ENCODE assay signal across 1 cellular context in genomic region chr17:48542956-48543853, GRCh38.
TF ChIP-seq lines count a peak whose summit lies in the region.

No MANE protein-coding gene starts in this region.

TF ChIP-seq in K562, 482 proteins besides CTCF, POLR2A, EP300 and RAD21 (continued from another document and continues in another):
- no peak for TF ChIP-seq ARID3B (CRISPR knock-in tag; IDR thresholded peaks at IDR 0.05; ENCODE audit: borderline replicate concordance)
- TF ChIP-seq ZNF76 (CRISPR knock-in tag; IDR thresholded peaks at IDR 0.05; ENCODE audit: borderline replicate concordance): no peak
- no peak for TF ChIP-seq RBM15 (IDR thresholded peaks at IDR 0.05; ENCODE audit: insufficient read depth, low read length)
- peak; percentile 16 for TF ChIP-seq SMAD1 (IDR thresholded peaks at IDR 0.05; ENCODE audit: low read depth, low read length, partially characterized antibody)
- no peak for TF ChIP-seq STAT5B (CRISPR knock-in tag; IDR thresholded peaks at IDR 0.05)
- TF ChIP-seq RCOR1 (IDR thresholded peaks at IDR 0.05; ENCODE audit: borderline replicate concordance in 1 of 2, low read depth in 2 of 2, low read length in 2 of 2): no peak
- TF ChIP-seq SIN3A (IDR thresholded peaks at IDR 0.05; ENCODE audit: borderline replicate concordance in 2 of 2, control insufficient read depth in 1 of 2, low read depth in 2 of 2, low read length in 2 of 2): 0 out of 4 replicates have a peak, but pooled peaks of 1 of the 2 experiments have one; percentile 11
- TF ChIP-seq ZNF57 (CRISPR knock-in tag; IDR thresholded peaks at IDR 0.05): no peak
- peak in 1 of 3 experiments; percentile 32 for TF ChIP-seq YY1 (IDR thresholded peaks at IDR 0.05; ENCODE audit: borderline replicate concordance in 1 of 3, control insufficient read depth in 1 of 3, extremely low read depth in 1 of 3, insufficient read depth in 3 of 3, insufficient read length in 1 of 3, insufficient replicate concordance in 2 of 3, low read depth in 1 of 3, low read length in 2 of 3)
- no peak for TF ChIP-seq SP1 (CRISPR knock-in tag; IDR thresholded peaks at IDR 0.05)
- TF ChIP-seq ID3 (CRISPR knock-in tag; IDR thresholded peaks at IDR 0.05): no peak
- no peak for TF ChIP-seq ID3 (tag; IDR thresholded peaks at IDR 0.05)
- no peak for TF ChIP-seq SAFB2 (IDR thresholded peaks at IDR 0.05; ENCODE audit: borderline replicate concordance, low read depth, low read length, severe bottlenecking)
- no peak for TF ChIP-seq ZNF274 (IDR thresholded peaks at IDR 0.05; ENCODE audit: borderline replicate concordance, low read depth, low read length)
- TF ChIP-seq HNRNPL (IDR thresholded peaks at IDR 0.05; ENCODE audit: low read depth, low read length): 0 out of 2 replicates have a peak, but pooled peaks have one; percentile 19
- peak; percentile 85 for TF ChIP-seq HNRNPLL (IDR thresholded peaks at IDR 0.05; ENCODE audit: low read depth, low read length, poor library complexity, severe bottlenecking)
- no peak for TF ChIP-seq ZNF239 (CRISPR knock-in tag; IDR thresholded peaks at IDR 0.05)
- peak; percentile 77 for TF ChIP-seq SAP30 (IDR thresholded peaks at IDR 0.05; ENCODE audit: borderline replicate concordance, insufficient read depth, low read depth, low read length, poor library complexity, severe bottlenecking)
- TF ChIP-seq, protein P1, sequence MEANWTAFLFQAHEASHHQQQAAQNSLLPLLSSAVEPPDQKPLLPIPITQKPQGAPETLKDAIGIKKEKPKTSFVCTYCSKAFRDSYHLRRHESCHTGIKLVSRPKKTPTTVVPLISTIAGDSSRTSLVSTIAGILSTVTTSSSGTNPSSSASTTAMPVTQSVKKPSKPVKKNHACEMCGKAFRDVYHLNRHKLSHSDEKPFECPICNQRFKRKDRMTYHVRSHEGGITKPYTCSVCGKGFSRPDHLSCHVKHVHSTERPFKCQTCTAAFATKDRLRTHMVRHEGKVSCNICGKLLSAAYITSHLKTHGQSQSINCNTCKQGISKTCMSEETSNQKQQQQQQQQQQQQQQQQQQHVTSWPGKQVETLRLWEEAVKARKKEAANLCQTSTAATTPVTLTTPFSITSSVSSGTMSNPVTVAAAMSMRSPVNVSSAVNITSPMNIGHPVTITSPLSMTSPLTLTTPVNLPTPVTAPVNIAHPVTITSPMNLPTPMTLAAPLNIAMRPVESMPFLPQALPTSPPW (CRISPR knock-in tag; IDR thresholded peaks at IDR 0.05): no peak
- no peak for TF ChIP-seq HBP1 (CRISPR knock-in tag; IDR thresholded peaks at IDR 0.05)
- TF ChIP-seq ZHX1 (conservative IDR thresholded peaks at IDR 0.05; ENCODE audit: low read length): no peak
- peak; percentile 56 for TF ChIP-seq TAF1 (IDR thresholded peaks at IDR 0.05; ENCODE audit: control insufficient read depth, extremely low read depth, insufficient read depth, low read length, severe bottlenecking)
- peak; percentile 77 for TF ChIP-seq FIP1L1 (IDR thresholded peaks at IDR 0.05; ENCODE audit: low read depth, low read length, poor library complexity, severe bottlenecking)
- TF ChIP-seq, protein P2, sequence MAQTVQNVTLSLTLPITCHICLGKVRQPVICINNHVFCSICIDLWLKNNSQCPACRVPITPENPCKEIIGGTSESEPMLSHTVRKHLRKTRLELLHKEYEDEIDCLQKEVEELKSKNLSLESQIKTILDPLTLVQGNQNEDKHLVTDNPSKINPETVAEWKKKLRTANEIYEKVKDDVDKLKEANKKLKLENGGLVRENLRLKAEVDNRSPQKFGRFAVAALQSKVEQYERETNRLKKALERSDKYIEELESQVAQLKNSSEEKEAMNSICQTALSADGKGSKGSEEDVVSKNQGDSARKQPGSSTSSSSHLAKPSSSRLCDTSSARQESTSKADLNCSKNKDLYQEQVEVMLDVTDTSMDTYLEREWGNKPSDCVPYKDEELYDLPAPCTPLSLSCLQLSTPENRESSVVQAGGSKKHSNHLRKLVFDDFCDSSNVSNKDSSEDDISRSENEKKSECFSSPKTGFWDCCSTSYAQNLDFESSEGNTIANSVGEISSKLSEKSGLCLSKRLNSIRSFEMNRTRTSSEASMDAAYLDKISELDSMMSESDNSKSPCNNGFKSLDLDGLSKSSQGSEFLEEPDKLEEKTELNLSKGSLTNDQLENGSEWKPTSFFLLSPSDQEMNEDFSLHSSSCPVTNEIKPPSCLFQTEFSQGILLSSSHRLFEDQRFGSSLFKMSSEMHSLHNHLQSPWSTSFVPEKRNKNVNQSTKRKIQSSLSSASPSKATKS (CRISPR knock-in tag; IDR thresholded peaks at IDR 0.05): no peak
- peak; percentile 99 for TF ChIP-seq CHD1 (IDR thresholded peaks at IDR 0.05; ENCODE audit: low read length)
- TF ChIP-seq HNRNPK (IDR thresholded peaks at IDR 0.05; ENCODE audit: low read depth, low read length, poor library complexity, severe bottlenecking): no peak
- TF ChIP-seq BRF1 (IDR thresholded peaks at IDR 0.05; ENCODE audit: borderline replicate concordance, extremely low read depth, insufficient read length): no peak
- TF ChIP-seq PHF20 (IDR thresholded peaks at IDR 0.05; ENCODE audit: partially characterized antibody): no peak
- no peak for TF ChIP-seq HDAC6 (IDR thresholded peaks at IDR 0.05; ENCODE audit: low read depth, low read length)
- no peak for TF ChIP-seq ZBTB17 (CRISPR knock-in tag; IDR thresholded peaks at IDR 0.05)
- TF ChIP-seq, protein P3, sequence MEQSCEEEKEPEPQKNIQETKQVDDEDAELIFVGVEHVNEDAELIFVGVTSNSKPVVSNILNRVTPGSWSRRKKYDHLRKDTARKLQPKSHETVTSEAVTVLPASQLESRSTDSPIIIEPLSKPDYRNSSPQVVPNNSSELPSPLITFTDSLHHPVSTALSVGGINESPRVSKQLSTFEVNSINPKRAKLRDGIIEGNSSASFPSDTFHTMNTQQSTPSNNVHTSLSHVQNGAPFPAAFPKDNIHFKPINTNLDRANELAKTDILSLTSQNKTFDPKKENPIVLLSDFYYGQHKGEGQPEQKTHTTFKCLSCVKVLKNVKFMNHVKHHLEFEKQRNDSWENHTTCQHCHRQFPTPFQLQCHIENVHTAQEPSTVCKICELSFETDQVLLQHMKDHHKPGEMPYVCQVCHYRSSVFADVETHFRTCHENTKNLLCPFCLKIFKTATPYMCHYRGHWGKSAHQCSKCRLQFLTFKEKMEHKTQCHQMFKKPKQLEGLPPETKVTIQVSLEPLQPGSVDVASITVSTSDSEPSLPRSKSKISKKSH (CRISPR knock-in tag; IDR thresholded peaks at IDR 0.05): no peak
- no peak for TF ChIP-seq NCOA2 (IDR thresholded peaks at IDR 0.05; ENCODE audit: partially characterized antibody in 2 of 2)
- TF ChIP-seq, protein P4, sequence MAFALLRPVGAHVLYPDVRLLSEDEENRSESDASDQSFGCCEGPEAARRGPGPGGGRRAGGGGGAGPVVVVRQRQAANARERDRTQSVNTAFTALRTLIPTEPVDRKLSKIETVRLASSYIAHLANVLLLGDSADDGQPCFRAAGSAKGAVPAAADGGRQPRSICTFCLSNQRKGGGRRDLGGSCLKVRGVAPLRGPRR (CRISPR knock-in tag; IDR thresholded peaks at IDR 0.05): no peak
- no peak for TF ChIP-seq CAMTA2 (CRISPR knock-in tag; conservative IDR thresholded peaks at IDR 0.05)
- TF ChIP-seq ZKSCAN3 (CRISPR knock-in tag; IDR thresholded peaks at IDR 0.05): no peak
- TF ChIP-seq BRCA1 (IDR thresholded peaks at IDR 0.05): no peak
- no peak for TF ChIP-seq BRCA1 (CRISPR knock-in tag; IDR thresholded peaks at IDR 0.05)
- no peak for TF ChIP-seq TEAD2 (tag; IDR thresholded peaks at IDR 0.05)
- TF ChIP-seq FOXA3 (CRISPR knock-in tag; conservative IDR thresholded peaks at IDR 0.05 in 1 of 2, IDR thresholded peaks at IDR 0.05 in 1 of 2): no peak
- no peak for TF ChIP-seq HCFC1 (IDR thresholded peaks at IDR 0.05; ENCODE audit: low read depth, low read length)
- TF ChIP-seq, protein P5, sequence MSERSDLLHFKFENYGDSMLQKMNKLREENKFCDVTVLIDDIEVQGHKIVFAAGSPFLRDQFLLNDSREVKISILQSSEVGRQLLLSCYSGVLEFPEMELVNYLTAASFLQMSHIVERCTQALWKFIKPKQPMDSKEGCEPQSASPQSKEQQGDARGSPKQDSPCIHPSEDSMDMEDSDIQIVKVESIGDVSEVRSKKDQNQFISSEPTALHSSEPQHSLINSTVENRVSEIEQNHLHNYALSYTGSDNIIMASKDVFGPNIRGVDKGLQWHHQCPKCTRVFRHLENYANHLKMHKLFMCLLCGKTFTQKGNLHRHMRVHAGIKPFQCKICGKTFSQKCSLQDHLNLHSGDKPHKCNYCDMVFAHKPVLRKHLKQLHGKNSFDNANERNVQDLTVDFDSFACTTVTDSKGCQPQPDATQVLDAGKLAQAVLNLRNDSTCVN (CRISPR knock-in tag; IDR thresholded peaks at IDR 0.05): 0 out of 2 replicates have a peak, but pooled peaks have one; percentile 15
- no peak for TF ChIP-seq ZNF431 (CRISPR knock-in tag; IDR thresholded peaks at IDR 0.05)
- TF ChIP-seq, protein P6, sequence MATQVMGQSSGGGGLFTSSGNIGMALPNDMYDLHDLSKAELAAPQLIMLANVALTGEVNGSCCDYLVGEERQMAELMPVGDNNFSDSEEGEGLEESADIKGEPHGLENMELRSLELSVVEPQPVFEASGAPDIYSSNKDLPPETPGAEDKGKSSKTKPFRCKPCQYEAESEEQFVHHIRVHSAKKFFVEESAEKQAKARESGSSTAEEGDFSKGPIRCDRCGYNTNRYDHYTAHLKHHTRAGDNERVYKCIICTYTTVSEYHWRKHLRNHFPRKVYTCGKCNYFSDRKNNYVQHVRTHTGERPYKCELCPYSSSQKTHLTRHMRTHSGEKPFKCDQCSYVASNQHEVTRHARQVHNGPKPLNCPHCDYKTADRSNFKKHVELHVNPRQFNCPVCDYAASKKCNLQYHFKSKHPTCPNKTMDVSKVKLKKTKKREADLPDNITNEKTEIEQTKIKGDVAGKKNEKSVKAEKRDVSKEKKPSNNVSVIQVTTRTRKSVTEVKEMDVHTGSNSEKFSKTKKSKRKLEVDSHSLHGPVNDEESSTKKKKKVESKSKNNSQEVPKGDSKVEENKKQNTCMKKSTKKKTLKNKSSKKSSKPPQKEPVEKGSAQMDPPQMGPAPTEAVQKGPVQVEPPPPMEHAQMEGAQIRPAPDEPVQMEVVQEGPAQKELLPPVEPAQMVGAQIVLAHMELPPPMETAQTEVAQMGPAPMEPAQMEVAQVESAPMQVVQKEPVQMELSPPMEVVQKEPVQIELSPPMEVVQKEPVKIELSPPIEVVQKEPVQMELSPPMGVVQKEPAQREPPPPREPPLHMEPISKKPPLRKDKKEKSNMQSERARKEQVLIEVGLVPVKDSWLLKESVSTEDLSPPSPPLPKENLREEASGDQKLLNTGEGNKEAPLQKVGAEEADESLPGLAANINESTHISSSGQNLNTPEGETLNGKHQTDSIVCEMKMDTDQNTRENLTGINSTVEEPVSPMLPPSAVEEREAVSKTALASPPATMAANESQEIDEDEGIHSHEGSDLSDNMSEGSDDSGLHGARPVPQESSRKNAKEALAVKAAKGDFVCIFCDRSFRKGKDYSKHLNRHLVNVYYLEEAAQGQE (CRISPR knock-in tag; IDR thresholded peaks at IDR 0.05; ENCODE audit: low read depth): no peak
